Comparison of ENCODE assay signal across 23 cellular contexts in genomic region chr15:48941913-48942312, GRCh38. TPM values are rescaled to one million over a fixed set of nuclear protein-coding genes. Genes with fewer than 3 reads are reported as not detected.
DNase-seq lines count a peak whose midpoint lies in the region; ATAC-seq, FAIRE-seq and TF ChIP-seq lines count a peak whose summit lies in the region.
"Had no signal": no experiment of that assay in that cellular context is flagged by ENCODE, and none has a peak within 500 bp of the region (broad histone marks: within the 10 kb centered on the region; RNA-seq: fewer than 3 reads in every experiment).

No MANE protein-coding gene starts in this region.

- H3K4me2 ChIP-seq in PC-3 (ENCODE audit: low read length), result no peak overlapping the region
- H3K4me2 ChIP-seq in K562 (ENCODE audit: insufficient read depth, low read length), result no peak overlapping the region
- H3K4me2 ChIP-seq in MM.1S (ENCODE audit: low read depth, low read length), result no peak overlapping the region
- H3K4me2 ChIP-seq: BLaER1 had no signal

- TF ChIP-seq CTCF in PC-3 (conservative IDR thresholded peaks at IDR 0.05; ENCODE audit: low read depth, low read length), result no peak
- TF ChIP-seq CTCF in K562 (IDR thresholded peaks at IDR 0.05 in 2 of 3, conservative IDR thresholded peaks at IDR 0.05 in 1 of 3; ENCODE audit: insufficient read depth in 2 of 3, low read depth in 1 of 3, low read length in 3 of 3), result no peak
- TF ChIP-seq CTCF in MM.1S (IDR thresholded peaks at IDR 0.05; ENCODE audit: low read length), result no peak

- TF ChIP-seq EP300 in K562 (IDR thresholded peaks at IDR 0.05; ENCODE audit: low read length), result no peak

- H4K20me1 ChIP-seq in PC-3 (ENCODE audit: low read length) (no peaks in the 10 kb centered on the region), K562 (replicated peaks; ENCODE audit: control insufficient read depth, insufficient read depth, low read length) (no peaks in the 10 kb centered on the region), MM.1S (ENCODE audit: insufficient read depth, low read length) (no peaks in the 10 kb centered on the region)
- H4K20me1 ChIP-seq: BLaER1 had no signal

- no peak for TF ChIP-seq RAD21 in K562 (CRISPR knock-in tag; conservative IDR thresholded peaks at IDR 0.05 in 1 of 2, IDR thresholded peaks at IDR 0.05 in 1 of 2)

- intact Hi-C loops in PC-3 (cut with micrococcal nuclease) (no loop called here), K562 (cut with micrococcal nuclease) (no loop called here)

- H3K9ac ChIP-seq in PC-3 (ENCODE audit: low read length) (peak overlapping the region; percentile 86), K562 (ENCODE audit: insufficient read depth in 1 of 2, low read depth in 2 of 2, low read length in 2 of 2) (no peak overlapping the region), MM.1S (ENCODE audit: low read length) (no peak overlapping the region)
- H3K9ac ChIP-seq: BLaER1 had no signal

- no peak overlapping the region for H3K4me3 Mint-ChIP-seq in activated CD8-positive, alpha-beta memory T cell treated with anti-CD3 and anti-CD28 coated beads, Interleukin-2, amount 10 ng/mL, durations not matched to agents 7 days and 5 days
- peak overlapping the region; percentile 60 for H3K4me3 Mint-ChIP-seq in stimulated activated effector memory CD8-positive, alpha-beta T cell treated with anti-CD3 and anti-CD28 coated beads, Interleukin-12 subunit alpha, Interleukin-12 subunit beta, amount 100 ng/mL, for 72 hours
- H3K4me3 Mint-ChIP-seq: B cell; CD4-positive, CD25-positive, alpha-beta regulatory T cell; CD8-positive, alpha-beta T cell had no signal

- H3K79me2 ChIP-seq in PC-3 (ENCODE audit: low read length) (no peaks in the 10 kb centered on the region), K562 (ENCODE audit: control insufficient read depth, insufficient read depth, low read length) (no peaks in the 10 kb centered on the region), MM.1S (ENCODE audit: low read length) (no peaks in the 10 kb centered on the region)

- H3K36me3 ChIP-seq in PC-3 (ENCODE audit: low read depth, low read length) (no peaks in the 10 kb centered on the region), K562 (ENCODE audit: control insufficient read depth, insufficient read depth, low read length) (no peaks in the 10 kb centered on the region), MM.1S (replicated peaks; ENCODE audit: insufficient read depth, low read length) (no peaks in the 10 kb centered on the region)
- H3K36me3 ChIP-seq: BLaER1, HAP-1 had no signal

- H3K9me3 Mint-ChIP-seq in activated CD8-positive, alpha-beta memory T cell treated with anti-CD3 and anti-CD28 coated beads, Interleukin-2, amount 10 ng/mL, durations not matched to agents 7 days and 5 days (ENCODE audit: low read depth), result peaks cover 2% of the 10 kb centered on the region
- H3K9me3 Mint-ChIP-seq in stimulated activated effector memory CD8-positive, alpha-beta T cell treated with anti-CD3 and anti-CD28 coated beads, Interleukin-12 subunit alpha, Interleukin-12 subunit beta, amount 100 ng/mL, for 72 hours, result peaks cover 4% of the 10 kb centered on the region
- H3K9me3 Mint-ChIP-seq: CD8-positive, alpha-beta T cell had no signal

- CTCF ChIA-PET in activated CD8-positive, alpha-beta memory T cell treated with anti-CD3 and anti-CD28 coated beads, Interleukin-2, amount 10 ng/mL, durations not matched to agents 7 days and 5 days (lab: Charles Lee), result interaction anchor here (0.6 to 1.6 kb wide), 2 partner anchors 21 to 34 kb away, joined by 3 to 6 read pairs; no protein-coding TSS in a partner anchor
- CTCF ChIA-PET in PC-3 (lab: Charles Lee), result no interaction called here
- CTCF ChIA-PET in K562 (lab: Yijun Ruan, JAX; ENCODE audit: low intra/inter-chr PET ratio), result no interaction called here

- peaks cover 56% of the 10 kb centered on the region for H3K4me1 ChIP-seq in PC-3 (ENCODE audit: insufficient read depth, low read length)
- no peaks in the 10 kb centered on the region; a peak in 1 of 5 replicates for H3K4me1 ChIP-seq in K562 (replicated peaks in 1 of 2; ENCODE audit: control insufficient read depth in 2 of 2, insufficient read depth in 2 of 2, low read length in 2 of 2)
- H3K4me1 ChIP-seq in MM.1S (ENCODE audit: low read length), result no peaks in the 10 kb centered on the region

- H3K27me3 ChIP-seq in PC-3 (ENCODE audit: low read length) (no peaks in the 10 kb centered on the region), K562 (ENCODE audit: control insufficient read depth in 2 of 2, insufficient read depth in 2 of 2, low read length in 2 of 2) (no peaks in the 10 kb centered on the region; a peak in 1 of 5 replicates), MM.1S (replicated peaks; ENCODE audit: insufficient read depth, low read length) (no peaks in the 10 kb centered on the region)
- H3K27me3 ChIP-seq: BLaER1 had no signal

- H3K27ac Mint-ChIP-seq in activated CD8-positive, alpha-beta memory T cell treated with anti-CD3 and anti-CD28 coated beads, Interleukin-2, amount 10 ng/mL, durations not matched to agents 7 days and 5 days, result peak overlapping the region; percentile 83
- H3K27ac Mint-ChIP-seq in stimulated activated effector memory CD8-positive, alpha-beta T cell treated with anti-CD3 and anti-CD28 coated beads, Interleukin-12 subunit alpha, Interleukin-12 subunit beta, amount 100 ng/mL, for 72 hours, result no peak overlapping the region
- H3K27ac Mint-ChIP-seq: B cell; CD4-positive, CD25-positive, alpha-beta regulatory T cell; CD8-positive, alpha-beta T cell had no signal

- FAIRE-seq in K562 (lab: Jason Lieb, UNC), result no peak
- FAIRE-seq: A204.1, G401.6, GM12892, H54 had no signal

- no peak for DNase-seq in activated CD8-positive, alpha-beta memory T cell treated with anti-CD3 and anti-CD28 coated beads, Interleukin-2, amount 10 ng/mL, durations not matched to agents 7 days and 5 days
- DNase-seq in activated CD8-positive, alpha-beta memory T cell treated with anti-CD3 and anti-CD28 coated beads, Interleukin-2, amount 50 U/mL, for 4 hours, result no peak
- DNase-seq in PC-3 (no peak), K562 (ENCODE audit: extremely low read depth in 1 of 4, low spot score in 3 of 4) (no peak), RPMI8226 (no peak), SHP77 treated with DMSO at 0.1 percent for 48 hours (lab: John Stamatoyannopoulos, UW) (no peak), MM.1S (no peak)
- no peak for DNase-seq in stimulated activated effector memory CD8-positive, alpha-beta T cell treated with anti-CD3 and anti-CD28 coated beads, Interleukin-12 subunit alpha, Interleukin-12 subunit beta, amount 100 ng/mL, for 72 hours (ENCODE audit: low spot score in 2 of 2)
- DNase-seq: Caco-2; CD4-positive, CD25-positive, alpha-beta regulatory T cell; CD8-positive, alpha-beta T cell; DMS153; DND-41; GOT3 had no signal

- H3K4me1 Mint-ChIP-seq in activated CD8-positive, alpha-beta memory T cell treated with anti-CD3 and anti-CD28 coated beads, Interleukin-2, amount 10 ng/mL, durations not matched to agents 7 days and 5 days, result peaks cover 52% of the 10 kb centered on the region
- peaks cover 62% of the 10 kb centered on the region for H3K4me1 Mint-ChIP-seq in stimulated activated effector memory CD8-positive, alpha-beta T cell treated with anti-CD3 and anti-CD28 coated beads, Interleukin-12 subunit alpha, Interleukin-12 subunit beta, amount 100 ng/mL, for 72 hours
- H3K4me1 Mint-ChIP-seq: B cell; CD4-positive, CD25-positive, alpha-beta regulatory T cell had no signal

- peak overlapping the region; percentile 100 for H3K27ac ChIP-seq in PC-3 (ENCODE audit: low read length)
- H3K27ac ChIP-seq in K562 (ENCODE audit: extremely low read depth, low read depth, low read length), result no peak overlapping the region
- H3K27ac ChIP-seq in MM.1S (ENCODE audit: low read length), result no peak overlapping the region
- H3K27ac ChIP-seq: 22Rv1, BLaER1, C4-2B had no signal

- no peaks in the 10 kb centered on the region for H3K27me3 Mint-ChIP-seq in activated CD8-positive, alpha-beta memory T cell treated with anti-CD3 and anti-CD28 coated beads, Interleukin-2, amount 10 ng/mL, durations not matched to agents 7 days and 5 days

- in situ Hi-C loops in K562 (cut with MboI), result no loop called here

- H3K9me2 ChIP-seq in PC-3 (replicated peaks; ENCODE audit: low read length) (0 out of 2 replicates have a peak, but pooled peaks cover 4% of the 10 kb centered on the region), MM.1S (replicated peaks; ENCODE audit: insufficient read depth, low read length) (no peaks in the 10 kb centered on the region)

- H2AFZ ChIP-seq in PC-3 (ENCODE audit: low read length), result no peak overlapping the region
- no peak overlapping the region for H2AFZ ChIP-seq in K562 (ENCODE audit: low read depth, low read length)
- H2AFZ ChIP-seq in MM.1S (ENCODE audit: low read length), result no peak overlapping the region

- POLR2A ChIA-PET in PC-3 (lab: Charles Lee; ENCODE audit: unreplicated experiment), result no interaction called here
- POLR2A ChIA-PET in K562 (lab: Yijun Ruan, JAX), result no interaction called here

- H3K36me3 Mint-ChIP-seq in activated CD8-positive, alpha-beta memory T cell treated with anti-CD3 and anti-CD28 coated beads, Interleukin-2, amount 10 ng/mL, durations not matched to agents 7 days and 5 days, result peaks cover 25% of the 10 kb centered on the region
- peaks cover 6% of the 10 kb centered on the region for H3K36me3 Mint-ChIP-seq in stimulated activated effector memory CD8-positive, alpha-beta T cell treated with anti-CD3 and anti-CD28 coated beads, Interleukin-12 subunit alpha, Interleukin-12 subunit beta, amount 100 ng/mL, for 72 hours
- H3K36me3 Mint-ChIP-seq: CD4-positive, CD25-positive, alpha-beta regulatory T cell; CD8-positive, alpha-beta T cell had no signal

- no peaks in the 10 kb centered on the region for H3K9me1 ChIP-seq in K562 (ENCODE audit: control insufficient read depth, insufficient read depth, low read length)

- H3K4me3 ChIP-seq in PC-3 (ENCODE audit: low read length), result no peak overlapping the region
- no peak overlapping the region for H3K4me3 ChIP-seq in K562
- no peak overlapping the region for H3K4me3 ChIP-seq in MM.1S (ENCODE audit: low read length)
- H3K4me3 ChIP-seq: BLaER1, HAP-1 had no signal

- BruUV-seq in PC-3 (replicated peaks; lab: Mats Ljungman, UMichigan) (no TSS peak), K562 (replicated peaks; lab: Mats Ljungman, UMichigan) (no TSS peak)

- WGBS in K562 (ENCODE audit: insufficient coverage, low coverage, missing lambda C conversion rate), result 3% methylated on average over 5 of the region's 5 CpGs

- peaks cover 5% of the 10 kb centered on the region for H3F3A ChIP-seq in PC-3 (ENCODE audit: low read length, unreplicated experiment)
- no peaks in the 10 kb centered on the region for H3F3A ChIP-seq in MM.1S (ENCODE audit: insufficient read depth, low read length)

- no peak for ATAC-seq in activated CD8-positive, alpha-beta memory T cell treated with anti-CD3 and anti-CD28 coated beads, Interleukin-2, amount 10 ng/mL, durations not matched to agents 7 days and 5 days
- ATAC-seq in PC-3, result no peak
- ATAC-seq in K562, result no peak
- ATAC-seq in stimulated activated effector memory CD8-positive, alpha-beta T cell treated with anti-CD3 and anti-CD28 coated beads, Interleukin-12 subunit alpha, Interleukin-12 subunit beta, amount 100 ng/mL, for 72 hours, result no peak
- ATAC-seq: CD8-positive, alpha-beta T cell had no signal

- H3K9me3 ChIP-seq in PC-3 (ENCODE audit: low read length), result no peaks in the 10 kb centered on the region
- H3K9me3 ChIP-seq in K562 (replicated peaks; ENCODE audit: control insufficient read depth, insufficient read depth, low read depth, low read length), result no peaks in the 10 kb centered on the region
- no peaks in the 10 kb centered on the region for H3K9me3 ChIP-seq in MM.1S (replicated peaks; ENCODE audit: insufficient read depth, low read length)
- H3K9me3 ChIP-seq: BLaER1, Caco-2, HAP-1 had no signal

- TF ChIP-seq POLR2A in K562 (conservative IDR thresholded peaks at IDR 0.05), result no peak

RNA-seq across cellular contexts. Expression of gene SHC4, which starts 21.8 kb away (rescaled TPM):
- total RNA-seq in activated CD8-positive, alpha-beta memory T cell treated with anti-CD3 and anti-CD28 coated beads, Interleukin-2, amount 10 ng/mL, durations not matched to agents 7 days and 5 days, result 1 to 10 TPM; 3.0 to 9.8 TPM
- total RNA-seq in PC-3 (2014; rRNA removed), result 2.4 and 4.3 TPM in 2 replicates
- total RNA-seq in K562 (2011; cell fraction: chromatin; rRNA removed; ENCODE audit: low replicate concordance), result 2.0 and 3.6 TPM in 2 replicates
- total RNA-seq in K562 (2011; cell fraction: nucleolus; rRNA removed), result 1.4 and 2.0 TPM in 2 replicates
- 2.9 and 3.5 TPM in 2 replicates for total RNA-seq in K562 (2011; cell fraction: nucleoplasm; rRNA removed)
- total RNA-seq in K562 (2014; rRNA removed), result 0.24 and 0.73 TPM in 2 replicates
- 0.55 and 0.89 TPM in 2 replicates for total RNA-seq in K562 (2014; rRNA removed; fragmentation: Illumina TruSeq; extraction: Trizol)
- total RNA-seq in K562 (2015; rRNA removed; fragmentation: Illumina TruSeq; extraction: Trizol), result 0.45 and 0.69 TPM in 2 replicates
- 0.40 and 0.51 TPM in 2 replicates for total RNA-seq in K562 (2021)
- 1.2 and 1.6 TPM in 2 replicates for polyA plus RNA-seq in K562 (2011; rRNA removed)
- 0.42 and 0.96 TPM in 2 replicates for polyA plus RNA-seq in K562 (2011; cell fraction: cytosol; rRNA removed)
- polyA plus RNA-seq in K562 (2011; cell fraction: nucleus; rRNA removed), result 4.1 and 4.8 TPM in 2 replicates
- polyA plus RNA-seq in K562 (2012), result 0.70 and 0.73 TPM in 2 replicates
- 0.43 and 0.89 TPM in 2 replicates for polyA plus RNA-seq in K562 (2014; fragmentation: Illumina TruSeq; extraction: Trizol)
- polyA plus RNA-seq in K562 (2014; fragmentation: Nextera tagmentation; extraction: Ambion mirVana), result 1 to 10 TPM in 1 of 2 experiments, under 1 TPM in 1; 0.67 to 1.0 TPM
- 0.52 and 1.1 TPM in 2 replicates for polyA plus RNA-seq in K562 (2014; rRNA removed)
- polyA minus RNA-seq in K562 (2011; rRNA and poly(A)+ RNA removed), result 2.6 and 3.5 TPM in 2 replicates
- polyA minus RNA-seq in K562 (2011; cell fraction: cytosol; rRNA and poly(A)+ RNA removed), result not detected in 2 replicates
- 1.5 and 4.1 TPM in 2 replicates for polyA minus RNA-seq in K562 (2011; cell fraction: nucleus; rRNA and poly(A)+ RNA removed)
- total RNA-seq: Caco-2; CD4-positive, CD25-positive, alpha-beta regulatory T cell; CD8-positive, alpha-beta T cell had no signal
- polyA plus RNA-seq: CD4-positive, CD25-positive, alpha-beta regulatory T cell had no signal
